14 cellular contexts compared by ENCODE assay signal in the genomic region with DNA sequence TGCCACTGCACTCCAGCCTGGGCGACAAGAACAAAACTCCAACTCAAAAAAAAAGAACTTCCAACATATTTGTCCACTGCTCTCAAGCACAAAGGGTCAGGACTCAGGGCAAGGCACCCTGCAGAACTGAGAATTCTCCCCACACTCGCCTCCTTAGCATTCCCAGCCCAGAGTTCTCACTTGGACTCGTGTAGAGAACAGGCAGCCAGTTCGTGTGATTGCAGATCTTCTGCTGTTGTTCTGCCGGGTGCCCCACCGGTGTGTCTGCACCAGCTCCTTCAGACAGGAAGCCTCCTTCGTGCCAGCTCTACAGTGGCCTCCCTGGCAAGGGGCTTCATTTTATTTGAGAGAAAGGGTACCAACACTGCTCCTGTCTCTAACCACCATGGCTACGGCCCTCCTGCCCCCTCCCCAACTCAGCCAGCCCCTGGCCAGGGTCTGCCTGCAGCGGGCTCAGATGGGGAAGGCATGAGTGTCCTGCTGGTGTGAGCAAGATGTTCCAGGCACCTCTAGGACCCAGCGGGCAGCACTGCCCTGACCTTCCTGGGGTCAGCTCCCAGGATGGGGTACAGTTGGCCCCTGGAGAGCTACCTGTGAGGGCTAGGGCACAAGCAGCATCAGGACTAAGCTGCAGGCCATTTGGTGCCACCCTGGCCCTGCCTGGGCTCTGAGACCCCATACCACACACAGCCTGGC. TPM values are rescaled to one million over a fixed set of nuclear protein-coding genes. Genes with fewer than 3 reads are reported as not detected.
A peak's percentile ranks its signal among the peaks of the same experiment; 100 is the strongest.
DNase-seq lines count a peak whose midpoint lies in the region; ATAC-seq and TF ChIP-seq lines count a peak whose summit lies in the region.
"Had no signal": no experiment of that assay in that cellular context is flagged by ENCODE, and none has a peak within 500 bp of the region (broad histone marks: within the 10 kb centered on the region; RNA-seq: fewer than 3 reads in every experiment).

No MANE protein-coding gene starts in this region.

- H3K9me2 ChIP-seq in GM23248 (ENCODE audit: insufficient read depth), result no peaks in the 10 kb centered on the region

- H3F3A ChIP-seq in GM23248 (ENCODE audit: insufficient read depth), result peaks cover 16% of the 10 kb centered on the region

- TF ChIP-seq CTCF in body of pancreas (IDR thresholded peaks at IDR 0.05), result no peak

- H3K27ac Mint-ChIP-seq in effector memory CD8-positive, alpha-beta T cell, result no peak overlapping the region

- TF ChIP-seq POLR2A in body of pancreas (IDR thresholded peaks at IDR 0.05), result no peak

- peak overlapping the region; percentile 15 for H3K27ac ChIP-seq in GM23248
- H3K27ac ChIP-seq in adipose tissue (ENCODE audit: low read depth, low read length), result peak overlapping the region; percentile 74
- peak overlapping the region in 19 of 21 experiments; percentile 9 to 85 (median 80) for H3K27ac ChIP-seq in skin epidermis
- H3K27ac ChIP-seq in body of pancreas, result peak overlapping the region in 1 of 4 donors; percentile 24
- H3K27ac ChIP-seq: foreskin keratinocyte had no signal

- H3K27me3 ChIP-seq in GM23248 (replicated peaks; ENCODE audit: insufficient read depth) (no peaks in the 10 kb centered on the region), body of pancreas (no peaks in the 10 kb centered on the region)

- no peak overlapping the region for H2AFZ ChIP-seq in GM23248

- intact Hi-C loops in body of pancreas (cut with DNase I), result no loop called here

- H3K4me3 ChIP-seq in GM23248 (no peak overlapping the region), skin epidermis (no peak overlapping the region), body of pancreas (no peak overlapping the region)

- peaks cover 19 to 24% of the 10 kb centered on the region in 2 donors for H3K4me1 Mint-ChIP-seq in effector memory CD8-positive, alpha-beta T cell (ENCODE audit: low read depth in 2 of 2)

- no peaks in the 10 kb centered on the region for H3K9me3 ChIP-seq in GM23248 (ENCODE audit: low read depth)
- H3K9me3 ChIP-seq in body of pancreas, result no peaks in the 10 kb centered on the region

- H3K4me3 Mint-ChIP-seq in effector memory CD8-positive, alpha-beta T cell, result no peak overlapping the region

- H3K79me2 ChIP-seq in GM23248 (ENCODE audit: insufficient read depth), result no peaks in the 10 kb centered on the region

- WGBS in GM23248 (ENCODE audit: low coverage in 1 of 2, low lambda C conversion rate in 2 of 2, missing lambda C conversion rate in 2 of 2), 2 experiments, result 26 to 29% methylated on average over 10 of the region's 10 CpGs
- 42 to 62% (median 45%) methylated on average over 10 of the region's 10 CpGs for WGBS in adipose tissue, 3 donors
- 48 to 62% methylated on average over 6 to 10 of the region's 10 CpGs for WGBS in body of pancreas, 2 donors

- H3K9me3 Mint-ChIP-seq in effector memory CD8-positive, alpha-beta T cell, result no peaks in the 10 kb centered on the region

- peak overlapping the region; percentile 0 for H3K4me2 ChIP-seq in GM23248 (ENCODE audit: unreplicated experiment)

- no peaks in the 10 kb centered on the region for H3K27me3 Mint-ChIP-seq in effector memory CD8-positive, alpha-beta T cell

- H3K9ac ChIP-seq in GM23248, result no peak overlapping the region

- DNase-seq in GM23248, result peak; percentile 46
- peak; percentile 28 for DNase-seq in hepatic stellate cell (ENCODE audit: low spot score)
- no peak for DNase-seq in effector memory CD8-positive, alpha-beta T cell
- DNase-seq in body of pancreas, result no peak
- DNase-seq: activated CD4-positive, alpha-beta T cell treated with anti-CD3 and anti-CD28 coated beads, Interleukin-2, amount 50 U/mL, for 1 hour; DMS153; foreskin keratinocyte; mammary epithelial cell; stimulated activated CD4-positive, alpha-beta T cell treated with anti-CD3 and anti-CD28 coated beads, Interleukin-15, amount 100 ng/mL, for 24 hours had no signal

- ATAC-seq in HG03469 (IDR thresholded peaks at IDR 0.05; ENCODE audit: unreplicated experiment), result no peak
- no peak for ATAC-seq in effector memory CD8-positive, alpha-beta T cell (replicated peaks)
- no peak for ATAC-seq in GM18517 (IDR thresholded peaks at IDR 0.05; ENCODE audit: unreplicated experiment)
- ATAC-seq in body of pancreas, result no peak
- ATAC-seq: foreskin keratinocyte had no signal

- in situ Hi-C loops in GM23248 (cut with MboI), result loop anchor here (10.0 to 25.0 kb wide), 2 partner anchors 155 to 288 kb away; a partner anchor contains a TSS

- peaks cover 7% of the 10 kb centered on the region for H3K36me3 Mint-ChIP-seq in effector memory CD8-positive, alpha-beta T cell (ENCODE audit: insufficient read depth)

- no peaks in the 10 kb centered on the region for H4K20me1 ChIP-seq in GM23248 (ENCODE audit: insufficient read depth)

- H3K36me3 ChIP-seq in GM23248 (ENCODE audit: low read depth), result no peaks in the 10 kb centered on the region
- H3K36me3 ChIP-seq in body of pancreas (replicated peaks in 1 of 2; ENCODE audit: insufficient read depth in 1 of 2, low read depth in 2 of 2), result no peaks in the 10 kb centered on the region

- H3K4me1 ChIP-seq in GM23248 (ENCODE audit: insufficient read depth), result peaks cover 53% of the 10 kb centered on the region
- H3K4me1 ChIP-seq in body of pancreas, result peaks cover 17% of the 10 kb centered on the region

RNA-seq across cellular contexts. Expression of a gene that starts 19.5 kb away (rescaled TPM):
- total RNA-seq in GM23248 (2014; rRNA removed; shearing (Covaris generic)), result not detected in 2 replicates
- not detected in 2 replicates for polyA plus RNA-seq in GM23248 (2016; fragmentation: Nextera tagmentation; extraction: Ambion mirVana)
- polyA plus RNA-seq in adipose tissue, result under 1 TPM in 2 of 3 donors, not detected in 1; 0.54 to 0.82 TPM
- total RNA-seq in body of pancreas, result not detected
- total RNA-seq: astrocyte, foreskin keratinocyte, mammary epithelial cell had no signal
- polyA plus RNA-seq: foreskin keratinocyte, mammary epithelial cell had no signal

Comparison
In these comparisons a context has a peak if more than half of its experiments do, and no peak if none do; other contexts are left out.
1. DNase-seq: peak in GM23248 (single experiment) and hepatic stellate cell (single experiment); none in effector memory CD8-positive, alpha-beta T cell (0 of 3) and body of pancreas (0 of 4).